ENCODE assay signal across 10 cellular contexts in the genomic region with DNA sequence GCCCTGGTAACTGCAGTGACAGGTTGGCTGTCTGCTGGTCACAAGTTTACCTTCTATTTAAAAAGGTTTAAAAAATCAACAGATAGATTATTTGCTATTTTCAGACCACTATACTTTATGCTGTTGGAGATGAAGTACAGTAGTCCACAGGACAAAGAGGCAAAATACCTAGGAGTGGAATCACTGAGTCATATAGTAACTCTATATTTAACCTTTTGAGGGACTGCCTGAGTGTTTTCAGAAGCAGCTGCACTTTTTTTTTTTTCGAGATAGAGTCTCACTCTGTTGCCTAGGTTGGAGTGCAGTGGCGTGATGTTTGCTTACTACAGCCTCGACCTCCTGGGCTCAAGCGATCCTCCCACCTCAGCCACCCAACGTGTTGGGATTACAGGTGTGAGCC. TPM values are rescaled to one million over a fixed set of nuclear protein-coding genes. Genes with fewer than 3 reads are reported as not detected.
DNase-seq lines count a peak whose midpoint lies in the region; ATAC-seq and TF ChIP-seq lines count a peak whose summit lies in the region.
"Had no signal": no experiment of that assay in that cellular context is flagged by ENCODE, and none has a peak within 500 bp of the region (broad histone marks: within the 10 kb centered on the region; RNA-seq: fewer than 3 reads in every experiment).

No MANE protein-coding gene starts in this region.

- no peak overlapping the region for H3K4me3 ChIP-seq in tibial artery

- H3K36me3 Mint-ChIP-seq in activated T-helper 2 cell treated with anti-CD3 and anti-CD28 coated beads, Interferon-gamma antibody, Interleukin-2, Interleukin-4, amounts not matched to agents 10 μg/mL and 5 μg/mL and 100 μg/mL, durations not matched to agents 14 hours and 24 hours and 36 hours (ENCODE audit: low read depth) = peaks cover 88% of the 10 kb centered on the region

- H3K4me1 Mint-ChIP-seq in activated T-helper 2 cell treated with anti-CD3 and anti-CD28 coated beads, Interferon-gamma antibody, Interleukin-2, Interleukin-4, amounts not matched to agents 10 μg/mL and 5 μg/mL and 100 μg/mL, durations not matched to agents 14 hours and 24 hours and 36 hours (ENCODE audit: low read depth) = peaks cover 53% of the 10 kb centered on the region

- no peak overlapping the region for H3K27ac ChIP-seq in tibial artery

- ATAC-seq in GM18517 (IDR thresholded peaks at IDR 0.05; ENCODE audit: unreplicated experiment) = peak; percentile 95
- peak; percentile 65 for ATAC-seq in GM19452 (IDR thresholded peaks at IDR 0.05; ENCODE audit: unreplicated experiment)
- peak; percentile 68 for ATAC-seq in HG02981 (IDR thresholded peaks at IDR 0.05; ENCODE audit: unreplicated experiment)
- no peak for ATAC-seq in sciatic nerve

- peak overlapping the region; percentile 77 for H3K27ac Mint-ChIP-seq in activated T-helper 2 cell treated with anti-CD3 and anti-CD28 coated beads, Interferon-gamma antibody, Interleukin-2, Interleukin-4, amounts not matched to agents 10 μg/mL and 5 μg/mL and 100 μg/mL, durations not matched to agents 14 hours and 24 hours and 36 hours
- H3K27ac Mint-ChIP-seq: activated B cell treated with CpG ODN at 0.5 μM for 24 hours had no signal

- TF ChIP-seq CTCF in tibial artery (IDR thresholded peaks at IDR 0.05) = no peak

- no peaks in the 10 kb centered on the region for H3K4me1 ChIP-seq in tibial artery

- no peaks in the 10 kb centered on the region for H3K27me3 Mint-ChIP-seq in activated T-helper 2 cell treated with anti-CD3 and anti-CD28 coated beads, Interferon-gamma antibody, Interleukin-2, Interleukin-4, amounts not matched to agents 10 μg/mL and 5 μg/mL and 100 μg/mL, durations not matched to agents 14 hours and 24 hours and 36 hours (ENCODE audit: low read depth)
- H3K27me3 Mint-ChIP-seq: activated B cell treated with CpG ODN at 0.5 μM for 24 hours had no signal

- no peak for DNase-seq in activated T-helper 2 cell treated with anti-CD3 and anti-CD28 coated beads, Interferon-gamma antibody, Interleukin-2, Interleukin-4, amounts not matched to agents 10 μg/mL and 5 μg/mL and 100 μg/mL, durations not matched to agents 14 hours and 24 hours and 36 hours (ENCODE audit: low spot score)
- no peak for DNase-seq in tibial artery
- DNase-seq in sciatic nerve (ENCODE audit: low spot score) = no peak
- no peak for DNase-seq in NCI-H146 treated with DMSO at 0.1 percent for 48 hours (lab: John Stamatoyannopoulos, UW; ENCODE audit: unreplicated experiment)
- no peak for DNase-seq in NCI-H748 treated with DMSO at 0.1 percent for 48 hours (lab: John Stamatoyannopoulos, UW)
- DNase-seq: activated B cell treated with CpG ODN at 0.5 μM for 24 hours, small intestine had no signal

- H3K27me3 ChIP-seq in tibial artery = no peaks in the 10 kb centered on the region

- H3K9me3 Mint-ChIP-seq in activated T-helper 2 cell treated with anti-CD3 and anti-CD28 coated beads, Interferon-gamma antibody, Interleukin-2, Interleukin-4, amounts not matched to agents 10 μg/mL and 5 μg/mL and 100 μg/mL, durations not matched to agents 14 hours and 24 hours and 36 hours = no peaks in the 10 kb centered on the region
- H3K9me3 Mint-ChIP-seq: activated B cell treated with CpG ODN at 0.5 μM for 24 hours had no signal

- intact Hi-C loops in activated T-helper 2 cell treated with anti-CD3 and anti-CD28 coated beads, Interferon-gamma antibody, Interleukin-2, Interleukin-4, amounts not matched to agents 10 μg/mL and 5 μg/mL and 100 μg/mL, durations not matched to agents 14 hours and 24 hours and 36 hours (cut with micrococcal nuclease) = loop anchor here (1.0 kb wide), 2 partner anchors 9 to 12 kb away; partner anchors contain the start of gene CNIH4
- intact Hi-C loops in tibial artery (cut with DNase I; ENCODE audit: low total_unique reads) = no loop called here
- intact Hi-C loops in sciatic nerve (cut with DNase I) = no loop called here

- peak overlapping the region; percentile 30 for H3K4me3 Mint-ChIP-seq in activated T-helper 2 cell treated with anti-CD3 and anti-CD28 coated beads, Interferon-gamma antibody, Interleukin-2, Interleukin-4, amounts not matched to agents 10 μg/mL and 5 μg/mL and 100 μg/mL, durations not matched to agents 14 hours and 24 hours and 36 hours (ENCODE audit: low read depth)
- H3K4me3 Mint-ChIP-seq: activated B cell treated with CpG ODN at 0.5 μM for 24 hours had no signal

- no peaks in the 10 kb centered on the region for H3K9me3 ChIP-seq in tibial artery

- peaks cover 56 to 77% (median 68%) of the 10 kb centered on the region in 3 donors for H3K36me3 ChIP-seq in tibial artery

RNA-seq across cellular contexts. Expression of gene CNIH4, which starts 11.7 kb away (rescaled TPM):
- 60.2 and 60.7 TPM in 2 replicates for total RNA-seq in activated T-helper 2 cell treated with anti-CD3 and anti-CD28 coated beads, Interferon-gamma antibody, Interleukin-2, Interleukin-4, amounts not matched to agents 10 μg/mL and 5 μg/mL and 100 μg/mL, durations not matched to agents 14 hours and 24 hours and 36 hours
- 51.3 TPM for total RNA-seq in sciatic nerve

RNA-seq across cellular contexts. Expression of gene NVL, which starts 38.4 kb away (rescaled TPM):
- 38.4 and 39.0 TPM in 2 replicates for total RNA-seq in activated T-helper 2 cell treated with anti-CD3 and anti-CD28 coated beads, Interferon-gamma antibody, Interleukin-2, Interleukin-4, amounts not matched to agents 10 μg/mL and 5 μg/mL and 100 μg/mL, durations not matched to agents 14 hours and 24 hours and 36 hours
- total RNA-seq in sciatic nerve = 30.4 TPM
